ENCODE assay signal across 13 cellular contexts in the genomic region with DNA sequence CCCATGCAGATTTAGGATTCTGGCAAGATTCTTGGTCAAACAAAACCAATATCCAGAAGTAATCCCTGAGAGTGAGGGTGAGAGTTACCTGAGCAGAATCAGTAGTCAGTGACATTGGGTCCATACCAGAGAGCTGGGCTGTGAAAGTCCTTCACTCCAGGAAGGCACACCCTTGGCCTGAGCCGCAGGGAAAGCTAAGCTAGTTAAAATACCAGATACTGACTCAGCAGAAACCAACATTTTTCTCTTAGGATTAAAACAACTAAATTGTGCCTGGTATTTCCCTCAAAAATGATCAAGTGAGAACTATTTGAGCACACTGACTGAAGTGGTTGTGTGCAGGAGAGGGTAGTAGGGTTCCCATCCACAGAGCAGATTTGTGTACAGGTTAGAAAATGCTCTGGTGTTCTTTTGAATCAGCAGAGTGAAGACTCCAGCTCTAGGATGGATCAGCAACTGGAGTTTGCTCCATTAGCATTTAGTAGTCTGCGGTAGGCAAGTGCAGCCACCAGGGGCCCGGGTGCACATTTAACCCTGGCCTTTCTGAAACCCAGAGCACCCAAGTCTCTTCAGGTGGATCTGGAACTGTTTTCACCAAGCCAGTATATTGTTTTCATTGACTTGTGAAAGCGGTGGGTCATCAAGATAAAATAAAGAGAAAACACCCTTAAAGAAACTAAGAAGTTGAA.
DNase-seq lines count a peak whose midpoint lies in the region; ATAC-seq and TF ChIP-seq lines count a peak whose summit lies in the region.
"Had no signal": no experiment of that assay in that cellular context is flagged by ENCODE, and none has a peak within 500 bp of the region (broad histone marks: within the 10 kb centered on the region; RNA-seq: fewer than 3 reads in every experiment).

No MANE protein-coding gene starts in this region.

- H3K4me2 ChIP-seq in PC-3 (ENCODE audit: low read length) = no peak overlapping the region

- peak overlapping the region; percentile 18; the same call in 1 of the 2 replicates for H2AFZ ChIP-seq in PC-3 (ENCODE audit: low read length)

- H3K27ac ChIP-seq in PC-3 (ENCODE audit: low read length) (no peak overlapping the region), colonic mucosa (no peak overlapping the region)
- H3K27ac ChIP-seq: left ventricle myocardium inferior, suprapubic skin had no signal

- H3K9me3 ChIP-seq in PC-3 (ENCODE audit: low read length) (no peaks in the 10 kb centered on the region), colonic mucosa (no peaks in the 10 kb centered on the region)
- H3K9me3 ChIP-seq: left ventricle myocardium inferior, suprapubic skin had no signal

- H3K4me3 ChIP-seq in PC-3 (ENCODE audit: low read length) = no peak overlapping the region
- H3K4me3 ChIP-seq in fibroblast of the aortic adventitia (ENCODE audit: low read depth, low read length) = no peak overlapping the region
- H3K4me3 ChIP-seq in colonic mucosa = no peak overlapping the region
- H3K4me3 ChIP-seq: left ventricle myocardium inferior, suprapubic skin had no signal

- no peaks in the 10 kb centered on the region for H3F3A ChIP-seq in PC-3 (ENCODE audit: low read length, unreplicated experiment)

- TF ChIP-seq CTCF in GM12872 (IDR thresholded peaks at IDR 0.05; ENCODE audit: insufficient read depth, low read depth, low read length) (0 out of 3 replicates have a peak, but pooled peaks have one; percentile 4), PC-3 (conservative IDR thresholded peaks at IDR 0.05; ENCODE audit: low read depth, low read length) (peak; percentile 22; the same call in 1 of the 2 replicates), fibroblast of the aortic adventitia (IDR thresholded peaks at IDR 0.05; ENCODE audit: insufficient read depth, low read length) (peak; percentile 50), colonic mucosa (IDR thresholded peaks at IDR 0.05) (no peak)

- DNase-seq in PC-3 (peak; percentile 40), fibroblast of the aortic adventitia (ENCODE audit: low read depth) (peak; percentile 63), sciatic nerve (ENCODE audit: low spot score) (no peak), colonic mucosa (no peak), NOMO-1 treated with dmso at 0.1 percent for 144 hours (lab: John Stamatoyannopoulos, UW; ENCODE audit: unreplicated experiment) (no peak)
- DNase-seq: activated T-cell treated with anti-CD3 and anti-CD28 coated beads for 4 hours, GDM1, left ventricle myocardium inferior, NCI-H2029, OCI-M1 had no signal

- H3K9ac ChIP-seq in PC-3 (ENCODE audit: low read length) (no peak overlapping the region), colonic mucosa (ENCODE audit: low read depth in 2 of 2, low read length in 2 of 2) (no peak overlapping the region)

- H4K20me1 ChIP-seq in PC-3 (ENCODE audit: low read length) = no peaks in the 10 kb centered on the region

- H3K36me3 ChIP-seq in PC-3 (ENCODE audit: low read depth, low read length) = no peaks in the 10 kb centered on the region
- no peaks in the 10 kb centered on the region for H3K36me3 ChIP-seq in colonic mucosa
- H3K36me3 ChIP-seq: left ventricle myocardium inferior, suprapubic skin had no signal

- intact Hi-C loops in PC-3 (cut with micrococcal nuclease) (no loop called here), sciatic nerve (cut with DNase I) (no loop called here), colonic mucosa (cut with DNase I) (no loop called here)

- H3K27me3 ChIP-seq in PC-3 (ENCODE audit: low read length) (peaks cover 36% of the 10 kb centered on the region), colonic mucosa (no peaks in the 10 kb centered on the region)

- no peaks in the 10 kb centered on the region for H3K9me2 ChIP-seq in PC-3 (replicated peaks; ENCODE audit: low read length)

- ATAC-seq in PC-3 = peak; percentile 81
- ATAC-seq in sciatic nerve = peak; percentile 34
- ATAC-seq in HG03342 (IDR thresholded peaks at IDR 0.05; ENCODE audit: unreplicated experiment) = no peak

- H3K79me2 ChIP-seq in PC-3 (ENCODE audit: low read length) = no peaks in the 10 kb centered on the region

- POLR2A ChIA-PET in PC-3 (lab: Charles Lee; ENCODE audit: unreplicated experiment) = interaction anchor here (0.6 kb wide), 1 partner anchor 481 kb away, joined by 3 read pairs; no protein-coding TSS in a partner anchor

- CTCF ChIA-PET in PC-3 (lab: Charles Lee) = interaction anchor here (0.7 kb wide), 1 partner anchor 64 kb away, joined by 3 read pairs; no protein-coding TSS in a partner anchor

- no TSS peak for BruUV-seq in PC-3 (replicated peaks; lab: Mats Ljungman, UMichigan)

- H3K4me1 ChIP-seq in PC-3 (ENCODE audit: insufficient read depth, low read length) = peaks cover 8% of the 10 kb centered on the region
- H3K4me1 ChIP-seq in colonic mucosa = no peaks in the 10 kb centered on the region
- H3K4me1 ChIP-seq: left ventricle myocardium inferior had no signal

Comparison
In these comparisons a context has a peak if more than half of its experiments do, and no peak if none do; other contexts are left out.
1. DNase-seq: peak in PC-3 (single experiment) and fibroblast of the aortic adventitia (single experiment); none in sciatic nerve (single experiment), colonic mucosa (single experiment) and NOMO-1 treated with dmso at 0.1 percent for 144 hours (single experiment).